10 cellular contexts compared by ENCODE assay signal in the genomic region with DNA sequence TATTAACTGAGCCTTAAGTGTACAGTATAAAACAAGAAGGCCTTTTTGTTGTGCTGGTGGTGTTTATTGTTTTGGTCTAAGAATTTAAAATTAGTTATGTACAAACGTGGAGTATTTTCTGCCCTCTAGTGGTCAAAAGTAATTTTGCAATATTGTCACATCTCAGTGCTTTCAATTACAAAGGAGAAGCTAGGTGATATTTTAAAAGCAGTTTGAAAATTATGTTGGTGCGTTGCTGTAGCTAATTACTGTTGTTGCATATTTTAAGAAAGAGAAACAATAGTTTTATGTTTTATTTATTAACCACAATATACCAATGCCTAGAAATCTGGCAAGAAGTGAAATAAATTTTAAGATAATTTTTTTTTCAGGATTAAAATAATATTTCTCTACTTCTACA. TPM values are rescaled to one million over a fixed set of nuclear protein-coding genes. Genes with fewer than 3 reads are reported as not detected.
A peak's percentile ranks its signal among the peaks of the same experiment; 100 is the strongest.
DNase-seq lines count a peak whose midpoint lies in the region; ATAC-seq and TF ChIP-seq lines count a peak whose summit lies in the region.
"Had no signal": no experiment of that assay in that cellular context is flagged by ENCODE, and none has a peak within 500 bp of the region (broad histone marks: within the 10 kb centered on the region; RNA-seq: fewer than 3 reads in every experiment).

No MANE protein-coding gene starts in this region.

- no peaks in the 10 kb centered on the region for H3K36me3 ChIP-seq in SU-DHL-6 (ENCODE audit: low read length)
- H3K36me3 ChIP-seq in gastrocnemius medialis = no peaks in the 10 kb centered on the region
- H3K36me3 ChIP-seq: BLaER1 treated with 17β-estradiol and CSF1 and Interleukin-3, amounts not matched to agents 10 nM and 100 nM had no signal

- no peaks in the 10 kb centered on the region for H3K9me2 ChIP-seq in SU-DHL-6 (replicated peaks; ENCODE audit: insufficient read depth, low read length)

- in situ Hi-C loops in gastrocnemius medialis (cut with MboI; ENCODE audit: low sequenced_read_pairs in 4 of 4) = no loop called here

- H4K20me1 ChIP-seq in SU-DHL-6 (ENCODE audit: low read depth, low read length) = no peaks in the 10 kb centered on the region
- H4K20me1 ChIP-seq: BLaER1 treated with 17β-estradiol and CSF1 and Interleukin-3, amounts not matched to agents 10 nM and 100 nM had no signal

- no peaks in the 10 kb centered on the region for H3K4me1 ChIP-seq in gastrocnemius medialis

- H3K9me3 ChIP-seq in SU-DHL-6 (ENCODE audit: insufficient read depth, low read length) (no peaks in the 10 kb centered on the region), gastrocnemius medialis (no peaks in the 10 kb centered on the region)
- H3K9me3 ChIP-seq: BLaER1 treated with 17β-estradiol and CSF1 and Interleukin-3, amounts not matched to agents 10 nM and 100 nM had no signal

- H3K4me2 ChIP-seq in SU-DHL-6 (ENCODE audit: low read depth, low read length, poor library complexity, severe bottlenecking) = no peak overlapping the region
- H3K4me2 ChIP-seq: BLaER1 treated with 17β-estradiol and CSF1 and Interleukin-3, amounts not matched to agents 10 nM and 100 nM had no signal

- no peak overlapping the region for H3K27ac ChIP-seq in SU-DHL-6 (ENCODE audit: low read depth, low read length)
- H3K27ac ChIP-seq in gastrocnemius medialis = no peak overlapping the region
- H3K27ac ChIP-seq: BLaER1 treated with 17β-estradiol and CSF1 and Interleukin-3, amounts not matched to agents 10 nM and 100 nM had no signal

- H3K27me3 ChIP-seq in SU-DHL-6 (ENCODE audit: low read length) (0 out of 2 replicates have a peak, but pooled peaks cover 4% of the 10 kb centered on the region), gastrocnemius medialis (no peaks in the 10 kb centered on the region)
- H3K27me3 ChIP-seq: BLaER1 treated with 17β-estradiol and CSF1 and Interleukin-3, amounts not matched to agents 10 nM and 100 nM had no signal

- ATAC-seq in gastrocnemius medialis (no peak), HG02981 (IDR thresholded peaks at IDR 0.05; ENCODE audit: unreplicated experiment) (no peak)

- H2AFZ ChIP-seq in SU-DHL-6 (ENCODE audit: low read depth, low read length, severe bottlenecking) = no peak overlapping the region

- H3F3A ChIP-seq in SU-DHL-6 (ENCODE audit: insufficient read depth) = no peaks in the 10 kb centered on the region

- no peaks in the 10 kb centered on the region for H3K79me2 ChIP-seq in SU-DHL-6 (ENCODE audit: insufficient read depth, low read length)

- no peak overlapping the region for H3K9ac ChIP-seq in SU-DHL-6 (ENCODE audit: low read length)
- H3K9ac ChIP-seq: BLaER1 treated with 17β-estradiol and CSF1 and Interleukin-3, amounts not matched to agents 10 nM and 100 nM had no signal

- H3K4me3 ChIP-seq in SU-DHL-6 (ENCODE audit: insufficient read depth, low read length, poor library complexity, severe bottlenecking) (no peak overlapping the region), gastrocnemius medialis (no peak overlapping the region)
- H3K4me3 ChIP-seq: BLaER1 treated with 17β-estradiol and CSF1 and Interleukin-3, amounts not matched to agents 10 nM and 100 nM had no signal

- intact Hi-C loops in gastrocnemius medialis (cut with DNase I; ENCODE audit: low total_unique reads) = no loop called here

- DNase-seq in NCI-H510A treated with DMSO at 0.1 percent for 48 hours (lab: John Stamatoyannopoulos, UW) = peak; percentile 56
- DNase-seq in NCI-H510A (lab: John Stamatoyannopoulos, UW) = no peak
- DNase-seq in NCI-H1092 (lab: John Stamatoyannopoulos, UW) = peak; percentile 57
- DNase-seq in germinal center (ENCODE audit: low spot score) = peak; percentile 22
- DNase-seq in gastrocnemius medialis = no peak
- no peak for DNase-seq in activated effector memory CD4-positive, alpha-beta T cell treated with anti-CD3 and anti-CD28 coated beads, Interleukin-2, amount 50 U/mL, for 16 hours
- DNase-seq: activated naive CD8-positive, alpha-beta T cell treated with anti-CD3 and anti-CD28 coated beads, Interleukin-2, amount 10 ng/mL, durations not matched to agents 7 days and 5 days had no signal

- TF ChIP-seq CTCF in SU-DHL-6 (IDR thresholded peaks at IDR 0.05; ENCODE audit: insufficient read depth, low read length, poor library complexity, severe bottlenecking) (peak; percentile 95), gastrocnemius medialis (IDR thresholded peaks at IDR 0.05 in 4 of 5, conservative IDR thresholded peaks at IDR 0.05 in 1 of 5) (peak; percentile 20 to 84 (median 55))

- no peak for TF ChIP-seq POLR2A in gastrocnemius medialis (IDR thresholded peaks at IDR 0.05)

RNA-seq across cellular contexts. Expression of a gene that starts 11.4 kb away (rescaled TPM):
- total RNA-seq in gastrocnemius medialis = not detected
- total RNA-seq: activated naive CD8-positive, alpha-beta T cell treated with anti-CD3 and anti-CD28 coated beads, Interleukin-2, amount 10 ng/mL, durations not matched to agents 7 days and 5 days had no signal

Comparison
In these comparisons a context has a peak if more than half of its experiments do, and no peak if none do; other contexts are left out.
1. DNase-seq: peak in NCI-H510A treated with DMSO at 0.1 percent for 48 hours (single experiment), NCI-H1092 (single experiment) and germinal center (single experiment); none in NCI-H510A (single experiment), gastrocnemius medialis (0 of 2) and activated effector memory CD4-positive, alpha-beta T cell treated with anti-CD3 and anti-CD28 coated beads, Interleukin-2, amount 50 U/mL, for 16 hours (single experiment).